ENCODE assay signal across 9 cellular contexts in the genomic region with DNA sequence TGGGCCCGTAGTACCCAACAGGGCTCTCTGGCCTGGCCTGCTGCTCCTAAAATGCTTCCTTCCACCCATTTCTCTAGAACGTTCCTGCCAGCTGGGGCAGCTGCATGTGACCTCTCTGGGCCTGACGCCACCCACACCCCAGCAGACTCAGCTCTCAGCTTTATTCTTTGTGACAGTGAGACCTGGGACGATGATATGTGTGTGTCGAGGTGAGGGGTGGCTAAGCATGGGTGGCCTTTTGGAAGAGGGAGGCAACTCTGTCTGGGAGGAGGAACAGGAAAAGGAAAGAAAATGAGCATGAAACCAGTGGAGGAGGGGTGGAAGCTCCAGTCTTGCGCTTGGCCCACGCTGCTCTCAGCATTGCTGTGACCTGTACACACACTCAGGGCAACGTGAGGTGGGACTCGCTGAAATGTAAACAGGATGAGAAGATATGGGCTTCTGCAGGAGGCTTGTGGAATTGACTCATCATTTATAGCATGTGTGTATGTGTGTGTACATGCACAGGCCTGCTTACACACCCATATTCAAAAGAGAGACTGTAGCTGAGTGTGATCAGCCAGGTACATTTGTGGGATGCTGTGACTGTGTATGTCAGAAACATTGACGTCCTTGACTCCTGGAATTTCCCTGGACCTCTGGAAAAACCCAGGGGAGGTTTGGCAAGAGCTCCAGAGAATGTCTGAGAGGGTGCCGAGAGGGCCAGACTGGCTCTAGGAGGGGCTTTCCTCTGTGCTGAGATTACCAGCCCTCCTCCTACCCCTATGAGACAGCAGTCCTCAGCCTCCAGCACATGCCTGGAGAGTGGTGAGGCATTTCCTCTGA.
DNase-seq lines count a peak whose midpoint lies in the region; ATAC-seq and TF ChIP-seq lines count a peak whose summit lies in the region.
"Had no signal": no experiment of that assay in that cellular context is flagged by ENCODE, and none has a peak within 500 bp of the region (broad histone marks: within the 10 kb centered on the region; RNA-seq: fewer than 3 reads in every experiment).

No MANE protein-coding gene starts in this region.

- H3K27ac ChIP-seq in ovary: peak overlapping the region; percentile 13 to 30

- no peak for TF ChIP-seq POLR2A in ovary (IDR thresholded peaks at IDR 0.05)

- H3K27me3 ChIP-seq in ovary: no peaks in the 10 kb centered on the region

- TF ChIP-seq EP300 in ovary (IDR thresholded peaks at IDR 0.05): no peak

- H3K4me3 ChIP-seq in ovary: no peak overlapping the region

- ATAC-seq in GM18502 (IDR thresholded peaks at IDR 0.05; ENCODE audit: poor library complexity, unreplicated experiment): peak; percentile 52
- ATAC-seq in HG03039 (IDR thresholded peaks at IDR 0.05; ENCODE audit: unreplicated experiment): peak; percentile 43
- no peak for ATAC-seq in GM21717 (IDR thresholded peaks at IDR 0.05; ENCODE audit: unreplicated experiment)
- ATAC-seq: SK-N-SH treated with all-trans-retinoic acid at 6 μM for 48 hours had no signal

- whole genome bisulfite sequencing in ovary, 3 donors: 40 to 49% (median 41%) methylated on average over 11 of the region's 11 CpGs

- TF ChIP-seq CTCF in ovary (IDR thresholded peaks at IDR 0.05): no peak

- intact Hi-C loops in ovary (cut with DNase I): no loop called here

- H3K9me3 ChIP-seq in ovary: no peaks in the 10 kb centered on the region

- DNase-seq in ecto neural progenitor cell (ENCODE audit: low spot score): peak; percentile 27
- DNase-seq in ovary: peak in 1 of 5 donors; percentile 50
- no peak for DNase-seq in DMS114 treated with DMSO at 0.1 percent for 48 hours (lab: John Stamatoyannopoulos, UW; ENCODE audit: unreplicated experiment)
- no peak for DNase-seq in hippocampal formation (lab: John Stamatoyannopoulos, UW)
- no peak for DNase-seq in activated gamma-delta T cell treated with Interleukin-2 at 50 U/mL for 16 hours

- no peaks in the 10 kb centered on the region for H3K36me3 ChIP-seq in ovary

- peaks cover 2% of the 10 kb centered on the region for H3K4me1 ChIP-seq in ovary (ENCODE audit: insufficient read depth)
